In the genomic region with DNA sequence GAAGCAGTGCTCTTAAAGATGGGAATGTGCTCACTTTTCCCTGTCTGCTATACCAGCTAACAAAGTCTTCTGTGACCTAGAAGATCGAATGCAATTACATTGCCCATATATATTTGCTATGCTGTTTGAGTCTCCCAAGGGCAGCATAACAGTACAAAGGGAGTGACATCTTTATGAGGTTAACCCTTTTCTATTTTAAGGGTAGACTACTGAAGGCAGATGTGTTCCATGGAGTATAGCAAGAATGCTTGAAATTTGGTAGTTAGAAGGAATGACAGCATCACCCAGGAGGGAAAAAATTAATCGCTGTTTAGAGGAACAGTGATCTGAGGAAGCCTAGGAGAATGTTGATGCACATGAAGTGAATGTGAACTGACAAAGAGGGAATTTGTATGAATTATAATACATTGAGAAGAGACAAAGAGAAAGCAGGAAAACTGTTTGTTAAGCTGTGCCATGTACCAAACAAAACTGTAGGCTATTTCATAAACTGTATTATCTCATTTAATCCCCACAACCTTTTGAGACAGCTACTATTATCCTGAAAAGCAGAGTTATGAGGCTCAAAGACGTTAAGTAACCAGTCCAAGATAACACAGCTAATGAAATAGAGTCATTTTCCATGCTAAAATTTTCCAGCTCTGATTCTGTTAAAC, we compare ENCODE assay signal across 11 cellular contexts. TPM values are rescaled to one million over a fixed set of nuclear protein-coding genes. Genes with fewer than 3 reads are reported as not detected.
DNase-seq lines count a peak whose midpoint lies in the region; ATAC-seq and TF ChIP-seq lines count a peak whose summit lies in the region.
"Had no signal": no experiment of that assay in that cellular context is flagged by ENCODE, and none has a peak within 500 bp of the region (broad histone marks: within the 10 kb centered on the region; RNA-seq: fewer than 3 reads in every experiment).

No MANE protein-coding gene starts in this region.

- H3K9me2 ChIP-seq in PC-9 (ENCODE audit: insufficient read depth) = no peaks in the 10 kb centered on the region

- H3F3A ChIP-seq in PC-9 (ENCODE audit: insufficient read depth, low read depth) (peaks cover 15% of the 10 kb centered on the region), smooth muscle cell (ENCODE audit: low read depth) (peaks cover 50% of the 10 kb centered on the region)

- H3K4me3 Mint-ChIP-seq in chondrocyte (ENCODE audit: unreplicated experiment) = no peak overlapping the region

- H3K4me1 ChIP-seq in PC-9 (replicated peaks; ENCODE audit: insufficient read depth) (peaks cover 65% of the 10 kb centered on the region), smooth muscle cell (ENCODE audit: low read depth) (peaks cover 56% of the 10 kb centered on the region)

- no TSS peak for BruUV-seq in PC-9 (replicated peaks; lab: Mats Ljungman, UMichigan)

- H3K27me3 ChIP-seq in PC-9 (ENCODE audit: insufficient read depth, low read depth) (no peaks in the 10 kb centered on the region), smooth muscle cell (ENCODE audit: low read depth) (no peaks in the 10 kb centered on the region)

- peaks cover 100% of the 10 kb centered on the region for H3K79me2 ChIP-seq in PC-9 (ENCODE audit: low read depth)
- H3K79me2 ChIP-seq in smooth muscle cell (ENCODE audit: low read depth) = peaks cover 92% of the 10 kb centered on the region

- no peaks in the 10 kb centered on the region for H3K36me3 Mint-ChIP-seq in chondrocyte (ENCODE audit: low read depth)

- CTCF ChIA-PET in PC-9 (lab: Charles Lee) = interaction anchor here (1.6 kb wide), 1 partner anchor 12 kb away, joined by 4 read pairs; no protein-coding TSS in a partner anchor

- H2AFZ ChIP-seq in PC-9 (no peak overlapping the region), smooth muscle cell (ENCODE audit: low read depth) (no peak overlapping the region)

- peak overlapping the region; percentile 97 for H3K27ac Mint-ChIP-seq in chondrocyte (ENCODE audit: unreplicated experiment)

- H3K9me3 Mint-ChIP-seq in chondrocyte (ENCODE audit: low read depth) = no peaks in the 10 kb centered on the region

- no peak for ATAC-seq in GM21360 (IDR thresholded peaks at IDR 0.05; ENCODE audit: unreplicated experiment)
- no peak for ATAC-seq in GM19467 (IDR thresholded peaks at IDR 0.05; ENCODE audit: unreplicated experiment)

- peak overlapping the region; percentile 24 for H3K4me2 ChIP-seq in PC-9
- H3K4me2 ChIP-seq in smooth muscle cell = peak overlapping the region; percentile 76

- DNase-seq in EH (ENCODE audit: low read depth) = peak; percentile 58
- DNase-seq in PC-9 = no peak
- no peak for DNase-seq in chondrocyte (ENCODE audit: low spot score)
- no peak for DNase-seq in smooth muscle cell (lab: John Stamatoyannopoulos, UW; ENCODE audit: unreplicated experiment)
- no peak for DNase-seq in mucosa of gallbladder (ENCODE audit: low spot score)
- DNase-seq: activated CD4-positive, alpha-beta T cell treated with anti-CD3 and anti-CD28 coated beads for 1 hour; activated effector memory CD4-positive, alpha-beta T cell treated with Interleukin-2 at 50 U/mL for 16 hours; GDM1; NCI-H446 had no signal

- no peak overlapping the region for H3K4me3 ChIP-seq in PC-9
- no peak overlapping the region for H3K4me3 ChIP-seq in smooth muscle cell

- TF ChIP-seq CTCF in PC-9 (conservative IDR thresholded peaks at IDR 0.05) = no peak
- TF ChIP-seq CTCF in chondrocyte (IDR thresholded peaks at IDR 0.05) = no peak
- no peak for TF ChIP-seq CTCF in smooth muscle cell (IDR thresholded peaks at IDR 0.05; ENCODE audit: borderline replicate concordance, insufficient read depth, poor library complexity, severe bottlenecking)

- 48% methylated on average over 3 of the region's 3 CpGs for WGBS in smooth muscle cell (ENCODE audit: low lambda C conversion rate)

- no peaks in the 10 kb centered on the region for H3K27me3 Mint-ChIP-seq in chondrocyte (ENCODE audit: low read depth)

- H3K9me3 ChIP-seq in PC-9 (ENCODE audit: insufficient read depth, low read depth) (no peaks in the 10 kb centered on the region), smooth muscle cell (replicated peaks; ENCODE audit: low read depth) (no peaks in the 10 kb centered on the region)

- H3K36me3 ChIP-seq in PC-9 (ENCODE audit: low read depth) = peaks cover 20% of the 10 kb centered on the region
- no peaks in the 10 kb centered on the region for H3K36me3 ChIP-seq in smooth muscle cell (ENCODE audit: low read depth)

- H3K27ac ChIP-seq in PC-9 (peak overlapping the region; percentile 86), smooth muscle cell (ENCODE audit: low read depth) (peak overlapping the region; percentile 96)

- H4K20me1 ChIP-seq in PC-9 (ENCODE audit: insufficient read depth) = no peaks in the 10 kb centered on the region
- H4K20me1 ChIP-seq in smooth muscle cell (ENCODE audit: low read depth) = no peaks in the 10 kb centered on the region

- H3K4me1 Mint-ChIP-seq in chondrocyte (ENCODE audit: low read depth) = peaks cover 90% of the 10 kb centered on the region

- intact Hi-C loops in PC-9 (cut with micrococcal nuclease; ENCODE audit: unreplicated experiment) = loop anchor here (5.0 kb wide), 1 partner anchor 233 kb away; no protein-coding TSS in a partner anchor

- H3K9ac ChIP-seq in smooth muscle cell (ENCODE audit: low read depth) = peak overlapping the region; percentile 3

- POLR2A ChIA-PET in PC-9 (lab: Charles Lee; ENCODE audit: unreplicated experiment) = no interaction called here

RNA-seq across cellular contexts. Expression of gene MAML2, which starts 13.0 kb away (rescaled TPM):
- total RNA-seq in PC-9 (2021) (17.7 and 28.3 TPM in 2 replicates), chondrocyte (19.0 to 25.2 TPM (median 19.1 TPM) in 3 replicates), smooth muscle cell (45.0 and 52.4 TPM in 2 replicates), mucosa of gallbladder (14.3 TPM)
- polyA plus RNA-seq in smooth muscle cell = 8.7 and 10.1 TPM in 2 replicates

RNA-seq across cellular contexts. Expression of gene CCDC82, which starts 59.7 kb away (rescaled TPM):
- total RNA-seq in PC-9 (2021) (18.6 and 19.9 TPM in 2 replicates), chondrocyte (20.3 to 23.6 TPM (median 21.3 TPM) in 3 replicates), smooth muscle cell (32.8 and 49.4 TPM in 2 replicates), mucosa of gallbladder (19.6 TPM)
- polyA plus RNA-seq in smooth muscle cell = 19.8 and 23.1 TPM in 2 replicates

RNA-seq across cellular contexts. Expression of gene JRKL, which starts 59.8 kb away (rescaled TPM):
- total RNA-seq in PC-9 (2021) (12.4 and 13.5 TPM in 2 replicates), chondrocyte (13.0 to 13.6 TPM (median 13.0 TPM) in 3 replicates), smooth muscle cell (12.1 and 16.9 TPM in 2 replicates), mucosa of gallbladder (12.9 TPM)
- polyA plus RNA-seq in smooth muscle cell = 6.1 and 7.1 TPM in 2 replicates
